ENCODE assay signal across 8 cellular contexts in genomic region chr19:4635763-4636135, GRCh38. TPM values are rescaled to one million over a fixed set of nuclear protein-coding genes. Genes with fewer than 3 reads are reported as not detected.
DNase-seq lines count a peak whose midpoint lies in the region; ATAC-seq and TF ChIP-seq lines count a peak whose summit lies in the region.

No MANE protein-coding gene starts in this region.

- H3K9ac ChIP-seq in HUES64 (ENCODE audit: low read depth, low read length) (peak overlapping the region; percentile 60; the same call in 1 of the 2 replicates), mucosa of stomach (ENCODE audit: low read length) (peak overlapping the region; percentile 75)

- TF ChIP-seq POLR2A in breast epithelium (IDR thresholded peaks at IDR 0.05): no peak

- peaks cover 13% of the 10 kb centered on the region for H3K4me1 ChIP-seq in ACC112 (ENCODE audit: control insufficient read depth, insufficient read depth, low read length, unreplicated experiment)
- H3K4me1 ChIP-seq in HUES64 (ENCODE audit: insufficient read depth, low read length): no peaks in the 10 kb centered on the region
- H3K4me1 ChIP-seq in breast epithelium: no peaks in the 10 kb centered on the region
- peaks cover 29% of the 10 kb centered on the region for H3K4me1 ChIP-seq in mucosa of stomach (ENCODE audit: control insufficient read depth, insufficient read depth, low read length)

- no peaks in the 10 kb centered on the region for H3K79me2 ChIP-seq in ACC112 (ENCODE audit: control insufficient read depth, insufficient read depth, low read length, unreplicated experiment)

- H2AFZ ChIP-seq in ACC112 (ENCODE audit: low read length, unreplicated experiment): no peak overlapping the region

- H3K9me3 ChIP-seq in HUES64 (ENCODE audit: insufficient read depth, low read depth, low read length): no peaks in the 10 kb centered on the region
- no peaks in the 10 kb centered on the region for H3K9me3 ChIP-seq in breast epithelium
- H3K9me3 ChIP-seq in mucosa of stomach (ENCODE audit: control insufficient read depth, low read length): no peaks in the 10 kb centered on the region

- H3K36me3 ChIP-seq in ACC112 (ENCODE audit: insufficient read depth, low read length): no peaks in the 10 kb centered on the region
- no peaks in the 10 kb centered on the region for H3K36me3 ChIP-seq in HUES64 (ENCODE audit: insufficient read depth, low read length)
- H3K36me3 ChIP-seq in breast epithelium: no peaks in the 10 kb centered on the region
- no peaks in the 10 kb centered on the region for H3K36me3 ChIP-seq in mucosa of stomach (ENCODE audit: control insufficient read depth, insufficient read depth, low read length)

- H3K27me3 ChIP-seq in ACC112 (ENCODE audit: insufficient read depth, low read length) (no peaks in the 10 kb centered on the region), HUES64 (ENCODE audit: insufficient read depth, low read length) (peaks cover 11% of the 10 kb centered on the region), breast epithelium (no peaks in the 10 kb centered on the region), mucosa of stomach (ENCODE audit: control insufficient read depth, insufficient read depth, low read length) (peaks cover 18% of the 10 kb centered on the region)

- intact Hi-C loops in breast epithelium (cut with DNase I; ENCODE audit: low total_unique reads): no loop called here

- 23% methylated on average over 14 of the region's 15 CpGs for WGBS in HUES64

- no peak overlapping the region for H3K27ac ChIP-seq in ACC112 (ENCODE audit: low read depth, low read length)
- no peak overlapping the region for H3K27ac ChIP-seq in HUES64 (ENCODE audit: low read depth, low read length)
- H3K27ac ChIP-seq in breast epithelium: no peak overlapping the region

- DNase-seq in breast epithelium (ENCODE audit: low spot score in 2 of 2): no peak
- no peak for DNase-seq in HPDE6-E6E7 (ENCODE audit: extremely low spot score)
- DNase-seq in stimulated activated CD4-positive, alpha-beta T cell treated with anti-CD3 and anti-CD28 coated beads, Interleukin-2, amount 100 ng/mL, for 48 hours: no peak

- ATAC-seq in GM21576 (IDR thresholded peaks at IDR 0.05; ENCODE audit: unreplicated experiment) (no peak), GM21515 (IDR thresholded peaks at IDR 0.05; ENCODE audit: unreplicated experiment) (no peak)

- TF ChIP-seq CTCF in breast epithelium (IDR thresholded peaks at IDR 0.05): no peak

- H3K4me3 ChIP-seq in ACC112 (ENCODE audit: low read depth, low read length): peak overlapping the region; percentile 64
- peak overlapping the region; percentile 72 for H3K4me3 ChIP-seq in HUES64 (ENCODE audit: low read length)
- peak overlapping the region; percentile 39 to 72 (median 57) for H3K4me3 ChIP-seq in breast epithelium
- no peak overlapping the region for H3K4me3 ChIP-seq in mucosa of stomach (ENCODE audit: low read length)

RNA-seq across cellular contexts. Expression of gene TNFAIP8L1, which starts 3.6 kb away (rescaled TPM):
- 3.4 TPM for polyA plus RNA-seq in HUES64 (2013, experiment 1 of 2)
- polyA plus RNA-seq in HUES64 (2013, experiment 2 of 2): 5.5 TPM
- total RNA-seq in breast epithelium: 1 to 10 TPM; 1.6 to 3.6 (median 2.9) TPM

RNA-seq across cellular contexts. Expression of gene MYDGF, which starts 34.4 kb away (rescaled TPM):
- 68.1 TPM for polyA plus RNA-seq in HUES64 (2013, experiment 1 of 2)
- polyA plus RNA-seq in HUES64 (2013, experiment 2 of 2): 65.0 TPM
- 10 to 100 TPM; 36.3 to 55.1 (median 42.1) TPM for total RNA-seq in breast epithelium
